ENCODE assay signal across 1 cellular context in the genomic region with DNA sequence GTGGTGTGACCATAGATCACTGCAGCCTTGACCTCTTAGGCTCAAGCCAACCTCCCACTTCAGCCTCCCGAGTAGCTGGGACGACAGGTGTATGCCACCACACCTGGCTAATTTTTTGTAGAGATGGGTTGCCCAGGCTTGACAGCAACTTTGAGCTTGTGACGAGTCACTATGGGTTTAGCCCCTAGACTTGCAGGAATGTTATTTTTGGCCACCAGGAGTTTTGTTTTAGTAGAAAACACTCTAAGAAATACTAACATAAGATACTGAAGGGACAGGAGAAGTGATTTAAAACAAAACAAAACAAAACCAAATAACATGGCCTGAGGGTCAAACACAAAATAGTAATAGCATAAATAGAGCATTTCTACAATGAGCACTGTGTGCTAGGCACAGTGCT.
TF ChIP-seq lines count a peak whose summit lies in the region.

No MANE protein-coding gene starts in this region.

TF ChIP-seq in IMR-90, 13 proteins besides CTCF, POLR2A, EP300 and RAD21 (continued from another document):
- TF ChIP-seq BHLHE40 (IDR thresholded peaks at IDR 0.05; ENCODE audit: low read depth, low read length) (no peak), RFX5 (IDR thresholded peaks at IDR 0.05; ENCODE audit: low read depth, low read length) (no peak), SMC3 (IDR thresholded peaks at IDR 0.05; ENCODE audit: low read depth, low read length) (no peak), NFE2L2 (IDR thresholded peaks at IDR 0.05; ENCODE audit: low read depth, low read length) (no peak), CHD1 (IDR thresholded peaks at IDR 0.05; ENCODE audit: low read depth, low read length) (no peak), MAZ (IDR thresholded peaks at IDR 0.05; ENCODE audit: borderline replicate concordance, low read depth, low read length) (no peak), MAFK (IDR thresholded peaks at IDR 0.05; ENCODE audit: low read depth, low read length) (no peak), FOS (IDR thresholded peaks at IDR 0.05; ENCODE audit: low read depth, low read length) (no peak), RCOR1 (IDR thresholded peaks at IDR 0.05; ENCODE audit: insufficient replicate concordance, low read length) (no peak), MXI1 (IDR thresholded peaks at IDR 0.05; ENCODE audit: borderline replicate concordance, low read depth, low read length) (no peak)
- TF ChIP-seq, protein P1, sequence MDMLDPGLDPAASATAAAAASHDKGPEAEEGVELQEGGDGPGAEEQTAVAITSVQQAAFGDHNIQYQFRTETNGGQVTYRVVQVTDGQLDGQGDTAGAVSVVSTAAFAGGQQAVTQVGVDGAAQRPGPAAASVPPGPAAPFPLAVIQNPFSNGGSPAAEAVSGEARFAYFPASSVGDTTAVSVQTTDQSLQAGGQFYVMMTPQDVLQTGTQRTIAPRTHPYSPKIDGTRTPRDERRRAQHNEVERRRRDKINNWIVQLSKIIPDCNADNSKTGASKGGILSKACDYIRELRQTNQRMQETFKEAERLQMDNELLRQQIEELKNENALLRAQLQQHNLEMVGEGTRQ (IDR thresholded peaks at IDR 0.05; ENCODE audit: low read depth, low read length): no peak
